Comparison of ENCODE assay signal across 1 cellular context in the genomic region with DNA sequence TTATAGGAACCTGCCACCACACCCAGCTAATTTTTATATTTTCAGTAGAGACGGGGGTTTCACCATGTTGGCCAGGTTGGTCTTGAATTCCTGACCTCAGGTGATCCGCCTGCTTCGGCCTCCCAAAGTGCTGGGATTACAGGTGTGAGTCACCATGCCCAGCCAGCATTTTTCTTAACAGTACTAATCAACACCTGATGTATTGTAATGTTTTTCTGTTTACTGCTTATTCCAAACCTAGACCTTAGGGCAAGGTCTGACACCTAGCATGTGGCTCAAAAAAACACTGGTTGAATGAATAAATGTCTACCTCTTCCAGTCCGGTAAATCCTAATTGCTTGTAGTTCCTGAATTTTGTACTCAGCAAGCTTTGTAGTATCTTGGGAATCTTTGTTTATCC. TPM values are rescaled to one million over a fixed set of nuclear protein-coding genes. Genes with fewer than 3 reads are reported as not detected.
"Had no signal": no experiment of that assay in that cellular context is flagged by ENCODE, and none has a peak within 500 bp of the region (broad histone marks: within the 10 kb centered on the region; RNA-seq: fewer than 3 reads in every experiment).

No MANE protein-coding gene starts in this region.

RNA-seq across cellular contexts. Expression of gene IL23A, which starts 7.7 kb away (rescaled TPM):
- total RNA-seq: Right ventricle myocardium superior had no signal
